In genomic region chr20:3846740-3847418, GRCh38 we compare ENCODE assay signal across 1 cellular context.
TF ChIP-seq lines count a peak whose summit lies in the region.

MAVS (plus strand) TSS chr20:3846834; CDS start chr20:3854625, 7,791 bp downstream.

TF ChIP-seq in K562, 482 proteins besides CTCF, POLR2A, EP300 and RAD21 (continued from another document and continues in another):
- TF ChIP-seq AFF1 (IDR thresholded peaks at IDR 0.05; ENCODE audit: low read depth in 1 of 2, partially characterized antibody in 2 of 2) (no peak), MTA3 (IDR thresholded peaks at IDR 0.05; ENCODE audit: borderline replicate concordance) (peak; percentile 44; the same call in 1 of the 2 replicates), HNRNPUL1 (IDR thresholded peaks at IDR 0.05; ENCODE audit: low read length) (no peak), HNRNPH1 (optimal IDR thresholded peaks at IDR 0.05; ENCODE audit: low read depth, low read length) (no peak), ETV6 (IDR thresholded peaks at IDR 0.05; ENCODE audit: borderline replicate concordance in 1 of 2, low read depth in 2 of 2, low read length in 1 of 2) (no peak; a peak in 1 of 4 replicates), ETV6 (CRISPR knock-in tag; IDR thresholded peaks at IDR 0.05; ENCODE audit: borderline replicate concordance) (no peak), ZFP91 (CRISPR knock-in tag; IDR thresholded peaks at IDR 0.05) (no peak), SMAD4 (CRISPR knock-in tag; conservative IDR thresholded peaks at IDR 0.05) (peak; percentile 21; the same call in 1 of the 2 replicates), PBX2 (CRISPR knock-in tag; IDR thresholded peaks at IDR 0.05; ENCODE audit: low read depth) (no peak), PBX2 (tag; conservative IDR thresholded peaks at IDR 0.05; ENCODE audit: low read depth) (no peak), ARHGAP35 (IDR thresholded peaks at IDR 0.05; ENCODE audit: partially characterized antibody) (no peak), MAX (CRISPR knock-in tag; IDR thresholded peaks at IDR 0.05) (peak; percentile 97), OTX1 (CRISPR knock-in tag; IDR thresholded peaks at IDR 0.05) (no peak), PTTG1 (tag; IDR thresholded peaks at IDR 0.05; ENCODE audit: low read depth) (no peak), CEBPB (tag; IDR thresholded peaks at IDR 0.05) (0 out of 2 replicates have a peak, but pooled peaks have one; percentile 42), CREB5 (CRISPR knock-in tag; IDR thresholded peaks at IDR 0.05) (no peak), FOS (IDR thresholded peaks at IDR 0.05; ENCODE audit: extremely low read depth, insufficient read length) (peak; percentile 28), NELFE (IDR thresholded peaks at IDR 0.05; ENCODE audit: insufficient read depth, insufficient read length) (no peak), RBM15 (IDR thresholded peaks at IDR 0.05; ENCODE audit: insufficient read depth, low read length) (no peak), PCBP2 (IDR thresholded peaks at IDR 0.05; ENCODE audit: low read depth, low read length, poor library complexity, severe bottlenecking) (no peak), HDAC3 (IDR thresholded peaks at IDR 0.05; ENCODE audit: borderline replicate concordance, partially characterized antibody) (no peak), POLR2B (IDR thresholded peaks at IDR 0.05; ENCODE audit: low read depth, partially characterized antibody) (peak; percentile 59), CBX3 (IDR thresholded peaks at IDR 0.05; ENCODE audit: borderline replicate concordance in 1 of 2, low read length in 2 of 2) (no peak), E2F5 (CRISPR knock-in tag; IDR thresholded peaks at IDR 0.05) (0 out of 2 replicates have a peak, but pooled peaks have one; percentile 16), RHOXF2B (CRISPR knock-in tag; conservative IDR thresholded peaks at IDR 0.05) (no peak), ZBTB8A (IDR thresholded peaks at IDR 0.05; ENCODE audit: partially characterized antibody) (no peak), IRF9 (tag; IDR thresholded peaks at IDR 0.05) (no peak), TGIF2 (CRISPR knock-in tag; IDR thresholded peaks at IDR 0.05) (peak; percentile 69; the same call in 1 of the 2 replicates), ZBTB49 (CRISPR knock-in tag; IDR thresholded peaks at IDR 0.05; ENCODE audit: borderline replicate concordance) (0 out of 2 replicates have a peak, but pooled peaks have one; percentile 30), FOXP4 (CRISPR knock-in tag; IDR thresholded peaks at IDR 0.05; ENCODE audit: borderline replicate concordance) (0 out of 2 replicates have a peak, but pooled peaks have one; percentile 49), NKRF (IDR thresholded peaks at IDR 0.05; ENCODE audit: borderline replicate concordance) (0 out of 2 replicates have a peak, but pooled peaks have one; percentile 12), SAFB (IDR thresholded peaks at IDR 0.05; ENCODE audit: borderline replicate concordance, low read depth, low read length) (no peak), MECOM (CRISPR knock-in tag; IDR thresholded peaks at IDR 0.05) (no peak), ETV5 (CRISPR knock-in tag; IDR thresholded peaks at IDR 0.05; ENCODE audit: low read depth) (no peak), TBP (optimal IDR thresholded peaks at IDR 0.05; ENCODE audit: low read depth, low read length) (peak; percentile 76), NR2C2 (CRISPR knock-in tag; IDR thresholded peaks at IDR 0.05) (peak; percentile 27; the same call in 1 of the 2 replicates), NR2C2 (tag; IDR thresholded peaks at IDR 0.05) (peak; percentile 64; the same call in 1 of the 2 replicates), KDM5B (IDR thresholded peaks at IDR 0.05; ENCODE audit: insufficient replicate concordance, low read depth, low read length) (peak; percentile 64)
